7 cellular contexts compared by ENCODE assay signal in genomic region chr17:73091770-73092517, GRCh38. TPM values are rescaled to one million over a fixed set of nuclear protein-coding genes. Genes with fewer than 3 reads are reported as not detected.
DNase-seq lines count a peak whose midpoint lies in the region; ATAC-seq, FAIRE-seq and TF ChIP-seq lines count a peak whose summit lies in the region.

No MANE protein-coding gene starts in this region.

- H2AFZ ChIP-seq in astrocyte (ENCODE audit: low read depth, low read length) = peak overlapping the region; percentile 97

- peaks cover 1% of the 10 kb centered on the region for H3K9me3 Mint-ChIP-seq in astrocyte (ENCODE audit: unreplicated experiment)

- peaks cover 12% of the 10 kb centered on the region for H3K36me3 Mint-ChIP-seq in astrocyte (ENCODE audit: low read depth, unreplicated experiment)

- H3K4me3 Mint-ChIP-seq in astrocyte (ENCODE audit: unreplicated experiment) = peak overlapping the region; percentile 97

- no peaks in the 10 kb centered on the region for H3K79me2 ChIP-seq in astrocyte (ENCODE audit: insufficient read depth, low read length)

- ATAC-seq in GM21723 (IDR thresholded peaks at IDR 0.05; ENCODE audit: unreplicated experiment) (peak; percentile 14), HG03432 (IDR thresholded peaks at IDR 0.05; ENCODE audit: unreplicated experiment) (no peak)

- peak overlapping the region; percentile 24 for H3K27ac ChIP-seq in astrocyte (ENCODE audit: low read depth, low read length)
- peak overlapping the region; percentile 52 to 78 (median 74) for H3K27ac ChIP-seq in sigmoid colon

- intact Hi-C loops in sigmoid colon (cut with DNase I) = loop anchor here (2.0 kb wide), 1 partner anchor 101 kb away; the partner anchor contains the start of gene COG1

- H3K4me3 ChIP-seq in astrocyte (ENCODE audit: insufficient read depth, low read depth, low read length) (peak overlapping the region; percentile 66), iPS-11a (ENCODE audit: low read depth, low read length) (peak overlapping the region; percentile 58), sigmoid colon (peak overlapping the region; percentile 61 to 74 (median 68))

- H3K27me3 ChIP-seq in astrocyte (ENCODE audit: insufficient read depth, low read length) (peaks cover under 1% of the 10 kb centered on the region), sigmoid colon (no peaks in the 10 kb centered on the region)

- H3K36me3 ChIP-seq in astrocyte (ENCODE audit: insufficient read depth, low read length) (no peaks in the 10 kb centered on the region), sigmoid colon (peaks cover 0 to 15% (median 8%) of the 10 kb centered on the region in 4 donors)

- H3K4me2 ChIP-seq in astrocyte (ENCODE audit: low read length) = peak overlapping the region; percentile 83

- peaks cover 13% of the 10 kb centered on the region for H4K20me1 ChIP-seq in astrocyte (ENCODE audit: insufficient read depth, low read length)

- H3K27me3 Mint-ChIP-seq in astrocyte (ENCODE audit: low read depth, unreplicated experiment) = peaks cover 15% of the 10 kb centered on the region

- peaks cover 4% of the 10 kb centered on the region for H3K4me1 Mint-ChIP-seq in astrocyte (ENCODE audit: low read depth, unreplicated experiment)

- TF ChIP-seq EP300 in sigmoid colon (IDR thresholded peaks at IDR 0.05) = no peak

- FAIRE-seq in astrocyte (lab: Jason Lieb, UNC) = no peak

- H3K4me1 ChIP-seq in astrocyte (ENCODE audit: insufficient read depth, low read length) = peaks cover 13% of the 10 kb centered on the region
- H3K4me1 ChIP-seq in sigmoid colon = peaks cover 0 to 27% (median 17%) of the 10 kb centered on the region in 4 donors

- 3 to 10% methylated on average over 20 of the region's 20 CpGs for WGBS in sigmoid colon, 2 donors

- DNase-seq in Daoy (ENCODE audit: low read depth) (peak; percentile 49), NCI-H226 (peak; percentile 41), astrocyte (ENCODE audit: low read depth) (peak; percentile 17), sigmoid colon (no peak)

- TF ChIP-seq POLR2A in sigmoid colon (IDR thresholded peaks at IDR 0.05) = no peak

- H3K9ac ChIP-seq in astrocyte (ENCODE audit: low read length) = peak overlapping the region; percentile 67

- TF ChIP-seq CTCF in astrocyte (IDR thresholded peaks at IDR 0.05; ENCODE audit: insufficient read depth, low read depth, low read length) (no peak), sigmoid colon (IDR thresholded peaks at IDR 0.05) (no peak)

- H3K9me3 ChIP-seq in astrocyte (ENCODE audit: insufficient read depth, low read depth, low read length) = no peaks in the 10 kb centered on the region
- no peaks in the 10 kb centered on the region for H3K9me3 ChIP-seq in sigmoid colon

- peak overlapping the region; percentile 91 for H3K27ac Mint-ChIP-seq in astrocyte (ENCODE audit: unreplicated experiment)

RNA-seq across cellular contexts. Expression of gene SLC39A11, which starts 0.5 kb away (rescaled TPM):
- total RNA-seq in Daoy (2014; rRNA removed; shearing (Covaris generic)) = 10.0 and 18.3 TPM in 2 replicates
- total RNA-seq in astrocyte (21.5 and 22.1 TPM in 2 replicates), sigmoid colon (10 to 100 TPM in 1 of 4 donors, 1 to 10 TPM in 3; 7.6 to 16.4 (median 8.0) TPM)
- 10 to 100 TPM in 2 of 3 donors, 1 to 10 TPM in 1; 8.4 to 12.8 (median 10.2) TPM for polyA plus RNA-seq in sigmoid colon
